Comparison of ENCODE assay signal across 19 cellular contexts in genomic region chr10:112716076-112716475, GRCh38.
A peak's percentile ranks its signal among the peaks of the same experiment; 100 is the strongest.
DNase-seq lines count a peak whose midpoint lies in the region; ATAC-seq and TF ChIP-seq lines count a peak whose summit lies in the region.
"Had no signal": no experiment of that assay in that cellular context is flagged by ENCODE, and none has a peak within 500 bp of the region (broad histone marks: within the 10 kb centered on the region; RNA-seq: fewer than 3 reads in every experiment).

No MANE protein-coding gene starts in this region.

- WGBS in transverse colon (ENCODE audit: low coverage in 1 of 2), 2 donors: 82 to 91% methylated on average over 3 of the region's 3 CpGs

- no peak overlapping the region for H3K4me3 ChIP-seq in transverse colon
- H3K4me3 ChIP-seq: GM12878, GM23248 had no signal

- H3K9me3 Mint-ChIP-seq in activated naive CD8-positive, alpha-beta T cell treated with anti-CD3 and anti-CD28 coated beads, Interleukin-2, amount 10 ng/mL, durations not matched to agents 7 days and 5 days: no peaks in the 10 kb centered on the region
- no peaks in the 10 kb centered on the region for H3K9me3 Mint-ChIP-seq in activated naive CD8-positive, alpha-beta T cell treated with anti-CD3 and anti-CD28 coated beads for 36 hours
- no peaks in the 10 kb centered on the region for H3K9me3 Mint-ChIP-seq in activated T-helper 17 cell treated with anti-CD3 and anti-CD28 coated beads, Interleukin-2, amount 50 U/mL, for 72 hours
- H3K9me3 Mint-ChIP-seq: CD4-positive, alpha-beta T cell had no signal

- H3K36me3 ChIP-seq in transverse colon: no peaks in the 10 kb centered on the region

- H3K9me3 ChIP-seq in transverse colon: no peaks in the 10 kb centered on the region

- H3K4me3 Mint-ChIP-seq in activated naive CD8-positive, alpha-beta T cell treated with anti-CD3 and anti-CD28 coated beads, Interleukin-2, amount 10 ng/mL, durations not matched to agents 7 days and 5 days: no peak overlapping the region
- no peak overlapping the region for H3K4me3 Mint-ChIP-seq in activated naive CD8-positive, alpha-beta T cell treated with anti-CD3 and anti-CD28 coated beads for 36 hours
- H3K4me3 Mint-ChIP-seq in activated T-helper 17 cell treated with anti-CD3 and anti-CD28 coated beads, Interleukin-2, amount 50 U/mL, for 72 hours: no peak overlapping the region
- H3K4me3 Mint-ChIP-seq: B cell; CD4-positive, alpha-beta T cell had no signal

- TF ChIP-seq POLR2A in transverse colon (IDR thresholded peaks at IDR 0.05): no peak

- POLR2A ChIA-PET in activated naive CD8-positive, alpha-beta T cell treated with anti-CD3 and anti-CD28 coated beads, Interleukin-2, amount 10 ng/mL, durations not matched to agents 7 days and 5 days (lab: Charles Lee): no interaction called here

- peaks cover 7% of the 10 kb centered on the region for H3K36me3 Mint-ChIP-seq in activated naive CD8-positive, alpha-beta T cell treated with anti-CD3 and anti-CD28 coated beads, Interleukin-2, amount 10 ng/mL, durations not matched to agents 7 days and 5 days
- H3K36me3 Mint-ChIP-seq in activated naive CD8-positive, alpha-beta T cell treated with anti-CD3 and anti-CD28 coated beads for 36 hours: peaks cover 10% of the 10 kb centered on the region
- peaks cover 31% of the 10 kb centered on the region for H3K36me3 Mint-ChIP-seq in activated T-helper 17 cell treated with anti-CD3 and anti-CD28 coated beads, Interleukin-2, amount 50 U/mL, for 72 hours (ENCODE audit: low read depth)

- ATAC-seq in activated naive CD8-positive, alpha-beta T cell treated with anti-CD3 and anti-CD28 coated beads, Interleukin-2, amount 10 ng/mL, durations not matched to agents 7 days and 5 days (ENCODE audit: low read depth): no peak
- no peak for ATAC-seq in activated T-helper 17 cell treated with anti-CD3 and anti-CD28 coated beads, Interleukin-2, amount 50 U/mL, for 72 hours (replicated peaks)
- ATAC-seq in foreskin keratinocyte: peak; percentile 68
- ATAC-seq in Right ventricle myocardium superior (ENCODE audit: poor library complexity): no peak
- ATAC-seq: GM12878 had no signal

- TF ChIP-seq CTCF in foreskin keratinocyte (conservative IDR thresholded peaks at IDR 0.05) (no peak), transverse colon (IDR thresholded peaks at IDR 0.05) (no peak)

- intact Hi-C loops in transverse colon (cut with DNase I; ENCODE audit: low total_unique reads) (no loop called here), Right ventricle myocardium superior (cut with DNase I) (no loop called here)

- H3K4me1 ChIP-seq in foreskin keratinocyte (peaks cover 10% of the 10 kb centered on the region), transverse colon (peaks cover 0 to 18% (median 12%) of the 10 kb centered on the region in 4 donors)

- H3K27ac Mint-ChIP-seq in activated naive CD8-positive, alpha-beta T cell treated with anti-CD3 and anti-CD28 coated beads, Interleukin-2, amount 10 ng/mL, durations not matched to agents 7 days and 5 days: peak overlapping the region; percentile 1
- no peak overlapping the region for H3K27ac Mint-ChIP-seq in activated naive CD8-positive, alpha-beta T cell treated with anti-CD3 and anti-CD28 coated beads for 36 hours
- peak overlapping the region; percentile 55 for H3K27ac Mint-ChIP-seq in activated T-helper 17 cell treated with anti-CD3 and anti-CD28 coated beads, Interleukin-2, amount 50 U/mL, for 72 hours
- H3K27ac Mint-ChIP-seq: B cell; CD4-positive, alpha-beta T cell had no signal

- no peak for TF ChIP-seq EP300 in transverse colon (IDR thresholded peaks at IDR 0.05; ENCODE audit: low read depth)

- no peaks in the 10 kb centered on the region for H3K27me3 ChIP-seq in foreskin keratinocyte
- no peaks in the 10 kb centered on the region for H3K27me3 ChIP-seq in transverse colon

- peak overlapping the region; percentile 37 for H3K27ac ChIP-seq in foreskin keratinocyte
- H3K27ac ChIP-seq in transverse colon: peak overlapping the region; percentile 6 to 43 (median 31)
- H3K27ac ChIP-seq: GM23248 had no signal

- H3K27me3 Mint-ChIP-seq in activated naive CD8-positive, alpha-beta T cell treated with anti-CD3 and anti-CD28 coated beads, Interleukin-2, amount 10 ng/mL, durations not matched to agents 7 days and 5 days: no peaks in the 10 kb centered on the region
- no peaks in the 10 kb centered on the region for H3K27me3 Mint-ChIP-seq in activated naive CD8-positive, alpha-beta T cell treated with anti-CD3 and anti-CD28 coated beads for 36 hours
- H3K27me3 Mint-ChIP-seq in activated T-helper 17 cell treated with anti-CD3 and anti-CD28 coated beads, Interleukin-2, amount 50 U/mL, for 72 hours: no peaks in the 10 kb centered on the region
- H3K27me3 Mint-ChIP-seq: B cell; CD4-positive, alpha-beta T cell had no signal

- in situ Hi-C loops in transverse colon (cut with MboI; ENCODE audit: low pct_ligation_motif_present in 1 of 4, low pct_unique_long_range_greater_than_20kb in 1 of 4, low sequenced_read_pairs in 3 of 4): loop anchor here in 1 of 4 donors (25.0 kb wide), 1 partner anchor 671 kb away; no protein-coding TSS in a partner anchor

- no peak for DNase-seq in activated naive CD8-positive, alpha-beta T cell treated with anti-CD3 and anti-CD28 coated beads, Interleukin-2, amount 10 ng/mL, durations not matched to agents 7 days and 5 days
- DNase-seq in activated naive CD8-positive, alpha-beta T cell treated with anti-CD3 and anti-CD28 coated beads for 36 hours: no peak
- DNase-seq in foreskin keratinocyte (peak; percentile 42 to 75), transverse colon (no peak), NCI-H526 (lab: John Stamatoyannopoulos, UW) (no peak), activated gamma-delta T cell treated with Interleukin-2 at 50 U/mL for 16 hours (no peak), Right ventricle myocardium superior (no peak)
- DNase-seq: 8988T; CD4-positive, alpha-beta T cell; EL; GM23248; NCI-H1092 treated with DMSO at 0.1 percent for 48 hours; NCI-H146; NCI-H2081; NCI-H446 treated with DMSO at 0.1 percent for 48 hours; SHP77 treated with DMSO at 0.1 percent for 48 hours had no signal

- no peaks in the 10 kb centered on the region for H3K4me1 Mint-ChIP-seq in activated naive CD8-positive, alpha-beta T cell treated with anti-CD3 and anti-CD28 coated beads, Interleukin-2, amount 10 ng/mL, durations not matched to agents 7 days and 5 days
- peaks cover 2% of the 10 kb centered on the region for H3K4me1 Mint-ChIP-seq in activated naive CD8-positive, alpha-beta T cell treated with anti-CD3 and anti-CD28 coated beads for 36 hours
- H3K4me1 Mint-ChIP-seq in activated T-helper 17 cell treated with anti-CD3 and anti-CD28 coated beads, Interleukin-2, amount 50 U/mL, for 72 hours: peaks cover 5% of the 10 kb centered on the region
- H3K4me1 Mint-ChIP-seq: B cell had no signal

Comparison
In these comparisons a context has a peak if more than half of its experiments do, and no peak if none do; other contexts are left out.
1. DNase-seq: peak in foreskin keratinocyte (2 of 2); none in activated naive CD8-positive, alpha-beta T cell treated with anti-CD3 and anti-CD28 coated beads, Interleukin-2, amount 10 ng/mL, durations not matched to agents 7 days and 5 days (single experiment), activated naive CD8-positive, alpha-beta T cell treated with anti-CD3 and anti-CD28 coated beads for 36 hours (single experiment), transverse colon (single experiment), NCI-H526 (0 of 2), activated gamma-delta T cell treated with Interleukin-2 at 50 U/mL for 16 hours (single experiment) and Right ventricle myocardium superior (single experiment).